Comparison of ENCODE assay signal across 8 cellular contexts in the genomic region with DNA sequence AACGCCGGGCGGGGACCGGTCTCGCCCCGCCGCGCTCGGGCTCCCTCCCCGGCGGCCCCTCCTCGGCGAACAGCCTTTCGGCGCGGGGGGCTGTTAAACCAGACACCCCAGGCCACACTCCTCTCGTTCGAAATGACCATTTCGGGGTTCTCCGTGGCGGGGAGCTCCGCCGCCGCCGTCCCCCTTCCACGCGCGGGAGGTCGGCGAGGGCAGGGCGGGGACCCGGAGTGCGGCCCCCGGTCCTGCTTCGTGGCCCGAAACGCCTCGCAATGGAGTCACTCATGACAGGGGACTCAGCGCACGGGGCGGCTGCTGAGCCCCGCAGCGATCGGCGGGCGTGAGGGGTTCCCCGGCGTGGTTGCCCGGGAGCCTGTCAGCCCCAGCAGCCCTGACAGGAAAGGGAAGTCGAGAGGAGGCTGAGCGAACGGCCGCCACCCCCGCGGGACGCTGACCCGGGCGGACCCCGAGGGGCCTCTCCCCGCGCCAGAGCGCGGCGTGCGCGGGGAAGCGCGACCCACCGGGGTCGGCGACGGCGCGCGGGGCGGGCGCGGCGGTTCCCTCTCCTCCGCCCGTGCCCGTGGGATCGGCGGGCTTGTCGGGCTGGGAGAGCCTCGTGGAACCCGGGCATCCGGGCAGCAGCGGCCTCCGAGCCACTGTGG. TPM values are rescaled to one million over a fixed set of nuclear protein-coding genes. Genes with fewer than 3 reads are reported as not detected.
DNase-seq lines count a peak whose midpoint lies in the region; ATAC-seq and TF ChIP-seq lines count a peak whose summit lies in the region.

No MANE protein-coding gene starts in this region.

- peak overlapping the region; percentile 59 for H3K4me3 ChIP-seq in Jurkat, Clone E6-1 (ENCODE audit: low read length)
- H3K4me3 ChIP-seq in effector memory CD4-positive, alpha-beta T cell (ENCODE audit: insufficient read depth, low read depth, low read length, poor library complexity, severe bottlenecking), result peak overlapping the region; percentile 77
- H3K4me3 ChIP-seq in muscle layer of duodenum (ENCODE audit: low read depth in 1 of 2, low read length in 2 of 2) (peak overlapping the region; percentile 26 to 87), transverse colon (peak overlapping the region; percentile 72 to 94 (median 81))

- H3K9me3 ChIP-seq in effector memory CD4-positive, alpha-beta T cell (ENCODE audit: control insufficient read depth, low read length), result no peaks in the 10 kb centered on the region
- no peaks in the 10 kb centered on the region for H3K9me3 ChIP-seq in muscle layer of duodenum (ENCODE audit: control insufficient read depth in 1 of 2, low read length in 2 of 2)
- H3K9me3 ChIP-seq in transverse colon, result no peaks in the 10 kb centered on the region

- TF ChIP-seq CTCF in transverse colon (IDR thresholded peaks at IDR 0.05), result no peak

- in situ Hi-C loops in transverse colon (cut with MboI; ENCODE audit: low pct_ligation_motif_present in 1 of 4, low pct_unique_long_range_greater_than_20kb in 1 of 4, low sequenced_read_pairs in 3 of 4), result loop anchor here in 2 of 4 donors (25.0 kb wide), 2 partner anchors 132 to 357 kb away; no protein-coding TSS in a partner anchor

- H3K27ac ChIP-seq in effector memory CD4-positive, alpha-beta T cell (ENCODE audit: insufficient read depth, low read length, poor library complexity, severe bottlenecking), result no peak overlapping the region
- H3K27ac ChIP-seq in muscle layer of duodenum (ENCODE audit: low read length) (no peak overlapping the region), transverse colon (peak overlapping the region; percentile 84 to 93 (median 89))

- no peak for TF ChIP-seq EP300 in transverse colon (IDR thresholded peaks at IDR 0.05; ENCODE audit: low read depth)

- peak; percentile 44 for ATAC-seq in GM21576 (IDR thresholded peaks at IDR 0.05; ENCODE audit: unreplicated experiment)

- DNase-seq in GM03348 (ENCODE audit: low spot score) (peak; percentile 54), transverse colon (peak; percentile 43), cerebellar nuclear complex (lab: John Stamatoyannopoulos, UW) (no peak)
- DNase-seq in Jurkat, Clone E6-1 (ENCODE audit: low read depth, low spot score), result no peak
- peak; percentile 59 for DNase-seq in activated CD4-positive, alpha-beta T cell treated with anti-CD3 and anti-CD28 coated beads for 48 hours
- DNase-seq in effector memory CD4-positive, alpha-beta T cell, result peak in 2 of 3 donors; percentile 8 to 9

- 1% methylated on average over 69 of the region's 90 CpGs; no CpG with 5 or more reads in 1 of the 2 donors for WGBS in transverse colon (ENCODE audit: low coverage in 1 of 2), 2 donors

- TF ChIP-seq POLR2A in transverse colon (IDR thresholded peaks at IDR 0.05), result no peak

- intact Hi-C loops in transverse colon (cut with DNase I; ENCODE audit: low total_unique reads), result loop anchor here (2.0 kb wide), 1 partner anchor 124 kb away; no protein-coding TSS in a partner anchor

- H3K4me1 ChIP-seq in effector memory CD4-positive, alpha-beta T cell (ENCODE audit: control insufficient read depth, insufficient read depth, low read length, poor library complexity, severe bottlenecking), result peaks cover 6% of the 10 kb centered on the region
- H3K4me1 ChIP-seq in muscle layer of duodenum (ENCODE audit: control insufficient read depth in 1 of 2, insufficient read depth in 2 of 2, low read length in 2 of 2), result peaks cover 5 to 11% of the 10 kb centered on the region in 2 donors
- peaks cover 7 to 46% (median 19%) of the 10 kb centered on the region in 4 donors for H3K4me1 ChIP-seq in transverse colon

- no peaks in the 10 kb centered on the region for H3K36me3 ChIP-seq in effector memory CD4-positive, alpha-beta T cell (ENCODE audit: control insufficient read depth, insufficient read depth, low read length)
- H3K36me3 ChIP-seq in muscle layer of duodenum (ENCODE audit: control insufficient read depth in 1 of 2, insufficient read depth in 2 of 2, low read length in 2 of 2), result no peaks in the 10 kb centered on the region
- no peaks in the 10 kb centered on the region for H3K36me3 ChIP-seq in transverse colon

- no peaks in the 10 kb centered on the region for H3K27me3 ChIP-seq in effector memory CD4-positive, alpha-beta T cell (replicated peaks; ENCODE audit: control insufficient read depth, insufficient read depth, low read length, poor library complexity, severe bottlenecking)
- no peaks in the 10 kb centered on the region for H3K27me3 ChIP-seq in muscle layer of duodenum (ENCODE audit: low read depth, low read length)
- H3K27me3 ChIP-seq in transverse colon, result no peaks in the 10 kb centered on the region

RNA-seq across cellular contexts. Expression of a gene that starts 0.5 kb away (rescaled TPM):
- polyA plus RNA-seq in Jurkat, Clone E6-1 (2012; ENCODE audit: insufficient read depth, insufficient read length), result 3.6 TPM
- 100 to 1,000 TPM; 143 to 541 (median 233) TPM for total RNA-seq in transverse colon

RNA-seq across cellular contexts. Expression of a gene that starts 26.8 kb away (rescaled TPM):
- 121 TPM for polyA plus RNA-seq in Jurkat, Clone E6-1 (2012; ENCODE audit: insufficient read depth, insufficient read length)
- total RNA-seq in transverse colon, result 10 to 100 TPM in 3 of 4 donors, 1 to 10 TPM in 1; 6.8 to 36.9 (median 31.8) TPM

Comparison
In these comparisons a context has a peak if more than half of its experiments do, and no peak if none do; other contexts are left out.
1. DNase-seq: peak in GM03348 (single experiment), activated CD4-positive, alpha-beta T cell treated with anti-CD3 and anti-CD28 coated beads for 48 hours (single experiment), effector memory CD4-positive, alpha-beta T cell (2 of 3) and transverse colon (single experiment); none in Jurkat, Clone E6-1 (single experiment) and cerebellar nuclear complex (0 of 2).
2. H3K27ac ChIP-seq: peak in transverse colon (4 of 4); none in effector memory CD4-positive, alpha-beta T cell (single experiment) and muscle layer of duodenum (single experiment).
3. Peak in every context shown above with its lines, with median percentiles within 50 percentile points of each other: H3K4me3 ChIP-seq.